ENCODE assay signal across 8 cellular contexts in the genomic region with DNA sequence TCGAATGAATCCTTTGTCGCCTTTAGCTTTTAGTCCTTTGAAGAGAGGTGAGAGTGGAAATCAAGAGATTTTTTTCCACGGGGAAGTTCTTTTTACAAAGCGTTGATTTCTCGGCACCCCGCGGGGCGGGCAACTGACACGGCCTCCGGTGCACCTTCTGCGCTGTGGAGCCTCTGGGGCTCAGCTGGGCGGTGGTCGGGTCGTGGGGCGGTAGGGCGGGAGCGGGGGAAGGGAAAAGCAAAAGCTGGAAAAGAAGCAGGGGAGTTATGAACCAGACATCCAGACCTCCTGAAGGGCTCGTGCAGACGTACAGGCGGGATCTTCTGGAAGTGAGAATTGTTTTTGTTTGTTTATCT.
DNase-seq lines count a peak whose midpoint lies in the region; ATAC-seq, FAIRE-seq and TF ChIP-seq lines count a peak whose summit lies in the region.
"Not testable (repeated sequence)": the region's sequence is repeated elsewhere in the genome, so short reads cannot be mapped to it uniquely, and the experiment has no call there.

No MANE protein-coding gene starts in this region.

- H4K20me1 ChIP-seq in H1 (replicated peaks in 1 of 2; ENCODE audit: control insufficient read depth in 1 of 2, insufficient read depth in 2 of 2, low read length in 2 of 2) = not testable (repeated sequence)

- not testable (repeated sequence) for H2BK12ac ChIP-seq in H1 (ENCODE audit: low read depth, low read length)

- not testable (repeated sequence) for H3K18ac ChIP-seq in H1 (ENCODE audit: extremely low read depth, low read length)

- not testable (repeated sequence) for H3K4ac ChIP-seq in H1 (replicated peaks; ENCODE audit: insufficient read length, low read depth, low read length)

- not testable (repeated sequence) for H2BK5ac ChIP-seq in H1 (ENCODE audit: low read depth, low read length)

- not testable (repeated sequence) for H2AK5ac ChIP-seq in H1 (ENCODE audit: low read depth, low read length)

- peak overlapping the region; percentile 40 to 49; a peak in 3 of 4 replicates for H3K4me2 ChIP-seq in H1 (ENCODE audit: insufficient read depth in 1 of 2, low read depth in 2 of 2, low read length in 2 of 2)

- not testable (repeated sequence) for H3K36me3 ChIP-seq in HUES48 (ENCODE audit: control insufficient read depth, insufficient read depth, low read length); ascending aorta; H1 (ENCODE audit: control insufficient read depth in 2 of 4, insufficient read depth in 4 of 4, low read length in 3 of 4); mucosa of descending colon (ENCODE audit: low read depth); sigmoid colon

- H4K8ac ChIP-seq in H1 (ENCODE audit: extremely low read depth, insufficient read depth, low read length) = not testable (repeated sequence)

- TF ChIP-seq EP300 in H1 (IDR thresholded peaks at IDR 0.05; ENCODE audit: borderline replicate concordance in 1 of 2, low read depth in 2 of 2, low read length in 2 of 2); sigmoid colon (IDR thresholded peaks at IDR 0.05): not testable (repeated sequence)

- H2BK15ac ChIP-seq in H1 (ENCODE audit: low read length) = not testable (repeated sequence)

- not testable (repeated sequence) for H3K23ac ChIP-seq in H1 (ENCODE audit: insufficient read length)

- intact Hi-C loops in activated CD8-positive, alpha-beta T cell treated with anti-CD3 and anti-CD28 coated beads for 36 hours (cut with micrococcal nuclease); ascending aorta (cut with DNase I); mucosa of descending colon (cut with DNase I, micrococcal nuclease); sigmoid colon (cut with DNase I): not testable (repeated sequence)

- not testable (repeated sequence) for H3K79me2 ChIP-seq in H1 (ENCODE audit: control insufficient read depth in 1 of 2, insufficient read depth in 2 of 2, low read length in 2 of 2)

- 29% methylated on average over 9 of the region's 20 CpGs; no CpG with 5 or more reads in 1 of the 2 experiments for WGBS in H1 (ENCODE audit: extremely low coverage in 1 of 2, insufficient coverage in 1 of 2, insufficient read length in 1 of 2, insufficient replicate concordance in 2 of 2, low coverage in 1 of 2, low lambda C conversion rate in 2 of 2, missing lambda C conversion rate in 1 of 2), 2 experiments
- 15 to 26% methylated on average over 17 to 20 of the region's 20 CpGs for whole genome bisulfite sequencing in sigmoid colon, 2 donors

- H3K27ac ChIP-seq in HUES48 (ENCODE audit: low read depth, low read length); ascending aorta; H1 (ENCODE audit: low read depth, low read length): not testable (repeated sequence)
- H3K27ac ChIP-seq in sigmoid colon = peak overlapping the region; percentile 36 to 71 (median 70)

- not testable (repeated sequence) for H3K9me3 Mint-ChIP-seq in activated CD8-positive, alpha-beta T cell treated with anti-CD3 and anti-CD28 coated beads for 36 hours; type B pancreatic cell

- not testable (repeated sequence) for H3K27ac Mint-ChIP-seq in activated CD8-positive, alpha-beta T cell treated with anti-CD3 and anti-CD28 coated beads for 36 hours; type B pancreatic cell

- H3K4me1 ChIP-seq in HUES48 (ENCODE audit: control insufficient read depth, insufficient read depth, low read length); ascending aorta; H1 (replicated peaks in 1 of 4; ENCODE audit: control insufficient read depth in 3 of 4, insufficient read depth in 4 of 4, low read length in 3 of 4); mucosa of descending colon (ENCODE audit: low read depth); sigmoid colon: not testable (repeated sequence)

- H3K79me1 ChIP-seq in H1 (ENCODE audit: low read depth, low read length) = not testable (repeated sequence)

- H2BK120ac ChIP-seq in H1 (replicated peaks; ENCODE audit: low read depth, low read length) = not testable (repeated sequence)

- H3K27me3 ChIP-seq in HUES48 (ENCODE audit: control insufficient read depth, insufficient read depth, low read length); ascending aorta; H1 (replicated peaks in 1 of 4; ENCODE audit: control insufficient read depth in 3 of 4, extremely low read depth in 1 of 4, insufficient read depth in 3 of 4, low read length in 3 of 4); sigmoid colon: not testable (repeated sequence)

- not testable (repeated sequence) for H2BK20ac ChIP-seq in H1 (ENCODE audit: low read length)

- H3K9ac ChIP-seq in HUES48 (ENCODE audit: low read depth, low read length); H1 (replicated peaks in 1 of 4; ENCODE audit: extremely low read depth in 1 of 4, low read depth in 3 of 4, low read length in 3 of 4): not testable (repeated sequence)

- H3K4me3 Mint-ChIP-seq in activated CD8-positive, alpha-beta T cell treated with anti-CD3 and anti-CD28 coated beads for 36 hours = peak overlapping the region; percentile 82
- H3K4me3 Mint-ChIP-seq in type B pancreatic cell = peak overlapping the region; percentile 41

- TF ChIP-seq RAD21 in H1 (IDR thresholded peaks at IDR 0.05 in 1 of 2, conservative IDR thresholded peaks at IDR 0.05 in 1 of 2; ENCODE audit: low read depth in 2 of 2, low read length in 2 of 2) = not testable (repeated sequence)

- H4K91ac ChIP-seq in H1 (replicated peaks; ENCODE audit: insufficient read length, low read length) = not testable (repeated sequence)

- H3K4me1 Mint-ChIP-seq in activated CD8-positive, alpha-beta T cell treated with anti-CD3 and anti-CD28 coated beads for 36 hours (ENCODE audit: low read depth); type B pancreatic cell (ENCODE audit: unreplicated experiment): not testable (repeated sequence)

- TF ChIP-seq POLR2A in H1 (IDR thresholded peaks at IDR 0.05; ENCODE audit: control extremely low read depth in 1 of 2, low read depth in 2 of 2, low read length in 2 of 2); sigmoid colon (IDR thresholded peaks at IDR 0.05): not testable (repeated sequence)

- TF ChIP-seq CTCF in activated CD8-positive, alpha-beta T cell treated with anti-CD3 and anti-CD28 coated beads for 36 hours (IDR thresholded peaks at IDR 0.05); ascending aorta (IDR thresholded peaks at IDR 0.05); H1 (IDR thresholded peaks at IDR 0.05; ENCODE audit: control extremely low read depth in 1 of 3, insufficient read depth in 1 of 3, low read depth in 1 of 3, low read length in 3 of 3); mucosa of descending colon (IDR thresholded peaks at IDR 0.05); sigmoid colon (IDR thresholded peaks at IDR 0.05); type B pancreatic cell (conservative IDR thresholded peaks at IDR 0.05): not testable (repeated sequence)

- H2AFZ ChIP-seq in H1 (ENCODE audit: low read length) = not testable (repeated sequence)

- H3K4me3 ChIP-seq in HUES48 (ENCODE audit: low read depth, low read length) = peak overlapping the region; percentile 69
- H3K4me3 ChIP-seq in ascending aorta = peak overlapping the region; percentile 39 to 61
- peak overlapping the region; percentile 48 to 61 (median 53) for H3K4me3 ChIP-seq in H1 (ENCODE audit: extremely low read depth in 1 of 4, insufficient read depth in 2 of 4, low read depth in 3 of 4, low read length in 4 of 4)
- peak overlapping the region; percentile 33 for H3K4me3 ChIP-seq in iPS-11a (ENCODE audit: low read depth, low read length)
- not testable (repeated sequence) for H3K4me3 ChIP-seq in mucosa of descending colon
- peak overlapping the region in 3 of 4 donors; percentile 42 to 45 (median 43) for H3K4me3 ChIP-seq in sigmoid colon

- H3K23me2 ChIP-seq in H1 (ENCODE audit: low read depth, low read length) = not testable (repeated sequence)

- ATAC-seq in activated CD8-positive, alpha-beta T cell treated with anti-CD3 and anti-CD28 coated beads for 36 hours = not testable (repeated sequence)
- peak; percentile 64 for ATAC-seq in mucosa of descending colon

- CTCF ChIA-PET in activated CD8-positive, alpha-beta T cell treated with anti-CD3 and anti-CD28 coated beads for 36 hours (lab: Charles Lee); H1 (lab: Charles Lee; ENCODE audit: partially characterized antibody): not testable (repeated sequence)

- FAIRE-seq in H1 (lab: Jason Lieb, UNC) = not testable (repeated sequence)

- H4K5ac ChIP-seq in H1 (ENCODE audit: insufficient read length, low read depth, low read length) = not testable (repeated sequence)

- DNase-seq in activated CD8-positive, alpha-beta T cell treated with anti-CD3 and anti-CD28 coated beads for 36 hours = peak; percentile 12
- DNase-seq in ascending aorta (ENCODE audit: low spot score in 2 of 2); type B pancreatic cell (ENCODE audit: extremely low spot score, unreplicated experiment): not testable (repeated sequence)
- peak in 1 of 2 experiments; percentile 51 for DNase-seq in H1 (ENCODE audit: low read depth in 1 of 2, low spot score in 2 of 2)
- DNase-seq in mucosa of descending colon = peak; percentile 33 to 65 (median 58)
- peak; percentile 44 for DNase-seq in sigmoid colon

- H3K36me3 Mint-ChIP-seq in activated CD8-positive, alpha-beta T cell treated with anti-CD3 and anti-CD28 coated beads for 36 hours (ENCODE audit: low read depth); type B pancreatic cell: not testable (repeated sequence)

- H3K27me3 Mint-ChIP-seq in activated CD8-positive, alpha-beta T cell treated with anti-CD3 and anti-CD28 coated beads for 36 hours; type B pancreatic cell: not testable (repeated sequence)

- not testable (repeated sequence) for H3K14ac ChIP-seq in H1 (ENCODE audit: insufficient read length)

- not testable (repeated sequence) for H3K9me3 ChIP-seq in HUES48 (ENCODE audit: control insufficient read depth, insufficient read depth, low read length); ascending aorta; H1 (ENCODE audit: insufficient read depth in 2 of 2, low read depth in 1 of 2, low read length in 1 of 2); mucosa of descending colon; sigmoid colon

- POLR2A ChIA-PET in activated CD8-positive, alpha-beta T cell treated with anti-CD3 and anti-CD28 coated beads for 36 hours (lab: Charles Lee); H1 (lab: Charles Lee; ENCODE audit: partially characterized antibody): not testable (repeated sequence)

- not testable (repeated sequence) for H3K56ac ChIP-seq in H1 (replicated peaks; ENCODE audit: insufficient read length, low read depth, low read length)
